In the genomic region with DNA sequence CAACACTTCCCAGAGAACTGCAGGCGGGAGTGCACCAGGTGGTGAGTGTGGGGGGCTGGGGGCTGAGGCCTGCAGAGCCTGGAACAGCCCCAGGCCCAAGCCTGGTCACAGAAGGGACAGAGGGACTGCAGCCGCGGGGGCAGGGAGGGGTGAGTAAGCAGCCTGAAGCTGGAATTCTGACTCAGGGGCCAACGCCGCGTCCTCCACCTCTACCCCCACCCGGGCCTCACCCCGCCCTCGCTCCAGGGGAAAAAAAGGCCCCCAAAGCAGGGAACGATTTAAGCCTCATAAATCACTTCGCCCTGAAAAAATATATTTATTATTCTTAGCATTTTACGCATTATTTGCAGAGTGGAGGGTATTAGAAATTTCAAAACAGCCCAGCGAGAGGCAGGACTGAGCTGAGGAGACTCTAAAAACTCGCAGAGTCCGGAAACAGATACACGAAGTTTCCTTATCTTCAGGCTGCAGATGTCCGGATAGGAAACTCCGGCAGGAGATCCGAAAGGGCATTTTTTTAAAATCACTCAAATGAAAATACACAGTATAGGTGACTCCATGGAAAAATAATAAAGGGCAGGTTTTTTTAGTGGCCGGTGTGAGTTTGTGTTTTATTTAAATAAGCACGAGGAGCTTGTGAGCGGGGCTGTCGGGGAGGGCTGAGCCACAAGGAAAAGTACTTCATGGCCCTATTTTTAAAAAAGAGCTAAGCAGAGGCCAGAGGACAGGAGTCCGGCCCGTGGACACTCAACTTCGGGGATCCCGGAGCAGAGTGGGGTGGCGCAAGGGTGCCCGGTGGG, we compare ENCODE assay signal across 9 cellular contexts. TPM values are rescaled to one million over a fixed set of nuclear protein-coding genes. Genes with fewer than 3 reads are reported as not detected.
DNase-seq lines count a peak whose midpoint lies in the region; ATAC-seq and TF ChIP-seq lines count a peak whose summit lies in the region.
"Had no signal": no experiment of that assay in that cellular context is flagged by ENCODE, and none has a peak within 500 bp of the region (broad histone marks: within the 10 kb centered on the region; RNA-seq: fewer than 3 reads in every experiment).

No MANE protein-coding gene starts in this region.

- CTCF ChIA-PET in MCF 10A (lab: Yijun Ruan, JAX) = no interaction called here

- H3K4me1 ChIP-seq in breast epithelium = peaks cover 3 to 4% of the 10 kb centered on the region in 2 donors
- peaks cover 15 to 43% of the 10 kb centered on the region in 2 donors for H3K4me1 ChIP-seq in left lung
- peaks cover 0 to 26% of the 10 kb centered on the region in 2 donors for H3K4me1 ChIP-seq in uterus

- H3K4me3 Mint-ChIP-seq in MCF 10A (ENCODE audit: unreplicated experiment) = no peak overlapping the region

- no peak overlapping the region for H3K27ac Mint-ChIP-seq in MCF 10A (ENCODE audit: low read depth, unreplicated experiment)

- TF ChIP-seq CTCF in breast epithelium (IDR thresholded peaks at IDR 0.05) (no peak), MCF 10A (IDR thresholded peaks at IDR 0.05; ENCODE audit: unreplicated experiment) (no peak), astrocyte of the spinal cord (IDR thresholded peaks at IDR 0.05; ENCODE audit: low read depth, low read length) (no peak), left lung (IDR thresholded peaks at IDR 0.05) (no peak), uterus (IDR thresholded peaks at IDR 0.05) (peak in 2 of 4 experiments; percentile 6 to 15)

- H3K36me3 Mint-ChIP-seq in MCF 10A (ENCODE audit: insufficient read depth, unreplicated experiment) = no peaks in the 10 kb centered on the region

- BruUV-seq in MCF 10A (replicated peaks; lab: Mats Ljungman, UMichigan) = no TSS peak

- no peaks in the 10 kb centered on the region for H3K9me3 ChIP-seq in breast epithelium
- no peaks in the 10 kb centered on the region for H3K9me3 ChIP-seq in left lung
- H3K9me3 ChIP-seq in uterus = no peaks in the 10 kb centered on the region

- in situ Hi-C loops in astrocyte of the spinal cord (cut with HindIII; ENCODE audit: low sequenced_read_pairs) = no loop called here

- intact Hi-C loops in breast epithelium (cut with DNase I; ENCODE audit: low total_unique reads) = loop anchor here (10.0 kb wide), 1 partner anchor 398 kb away; no protein-coding TSS in a partner anchor
- intact Hi-C loops in MCF 10A (cut with micrococcal nuclease) = no loop called here
- intact Hi-C loops in left lung (cut with DNase I) = no loop called here
- intact Hi-C loops in uterus (cut with DNase I; ENCODE audit: low total_unique reads) = no loop called here

- no peak for DNase-seq in breast epithelium (ENCODE audit: low spot score in 2 of 2)
- DNase-seq in MCF 10A (ENCODE audit: unreplicated experiment) = no peak
- peak; percentile 40 for DNase-seq in astrocyte of the spinal cord (ENCODE audit: low read depth, low spot score)
- peak in 1 of 2 donors; percentile 75 for DNase-seq in left lung
- peak; percentile 83 to 90 for DNase-seq in uterus
- DNase-seq in medulla oblongata (ENCODE audit: extremely low spot score) = no peak
- DNase-seq in NCI-H1105 (lab: John Stamatoyannopoulos, UW) = no peak
- DNase-seq: DND-41 had no signal

- peaks cover 10 to 87% of the 10 kb centered on the region in 2 donors for H3K27me3 ChIP-seq in breast epithelium
- H3K27me3 ChIP-seq in left lung = peaks cover 71 to 99% of the 10 kb centered on the region in 2 donors
- no peaks in the 10 kb centered on the region for H3K27me3 ChIP-seq in uterus

- H3K36me3 ChIP-seq in breast epithelium = no peaks in the 10 kb centered on the region
- no peaks in the 10 kb centered on the region for H3K36me3 ChIP-seq in left lung
- H3K36me3 ChIP-seq in uterus = no peaks in the 10 kb centered on the region

- no peaks in the 10 kb centered on the region for H3K9me3 Mint-ChIP-seq in MCF 10A (ENCODE audit: unreplicated experiment)

- H3K27ac ChIP-seq in breast epithelium (peak overlapping the region in 1 of 2 donors; percentile 33), left lung (peak overlapping the region; percentile 33 to 62), uterus (peak overlapping the region; percentile 99 to 100)

- peaks cover 15% of the 10 kb centered on the region for H3K27me3 Mint-ChIP-seq in MCF 10A (ENCODE audit: insufficient read depth, unreplicated experiment)

- ATAC-seq in left lung (peak; percentile 19), GM18868 (IDR thresholded peaks at IDR 0.05; ENCODE audit: unreplicated experiment) (no peak)

- POLR2A ChIA-PET in MCF 10A (lab: Yijun Ruan, JAX) = no interaction called here

- peaks cover 4% of the 10 kb centered on the region for H3K4me1 Mint-ChIP-seq in MCF 10A (ENCODE audit: insufficient read depth, unreplicated experiment)

- TF ChIP-seq POLR2A in breast epithelium (IDR thresholded peaks at IDR 0.05) = no peak
- TF ChIP-seq POLR2A in uterus (IDR thresholded peaks at IDR 0.05) = peak in 1 of 2 donors; percentile 26

- H3K4me3 ChIP-seq in breast epithelium (peak overlapping the region in 2 of 3 donors; percentile 7 to 34), astrocyte of the spinal cord (ENCODE audit: low read depth, low read length) (no peak overlapping the region), left lung (peak overlapping the region in 1 of 2 donors; percentile 59), uterus (peak overlapping the region; percentile 56 to 98)

RNA-seq across cellular contexts. Expression of a gene that starts 9.9 kb away (rescaled TPM):
- total RNA-seq in breast epithelium (10 to 100 TPM in 1 of 3 donors, 1 to 10 TPM in 2; 6.0 to 14.4 (median 6.6) TPM), MCF 10A (2022) (0.51 and 0.56 TPM in 2 replicates), left lung (10 to 100 TPM; 16.5 to 43.0 TPM), uterus (100 to 1,000 TPM in 1 of 4 donors, 10 to 100 TPM in 3; 30.9 to 171 (median 52.5) TPM)

RNA-seq across cellular contexts. Expression of a gene that starts 16.4 kb away (rescaled TPM):
- total RNA-seq in breast epithelium (not detected), MCF 10A (2022) (not detected in 2 replicates), left lung (not detected), uterus (not detected)

Comparison
In these comparisons a context has a peak if more than half of its experiments do, and no peak if none do; other contexts are left out.
1. DNase-seq: peak in astrocyte of the spinal cord (single experiment) and uterus (2 of 2); none in breast epithelium (0 of 2), MCF 10A (single experiment), medulla oblongata (single experiment) and NCI-H1105 (single experiment).